ENCODE assay signal across 15 cellular contexts in the genomic region with DNA sequence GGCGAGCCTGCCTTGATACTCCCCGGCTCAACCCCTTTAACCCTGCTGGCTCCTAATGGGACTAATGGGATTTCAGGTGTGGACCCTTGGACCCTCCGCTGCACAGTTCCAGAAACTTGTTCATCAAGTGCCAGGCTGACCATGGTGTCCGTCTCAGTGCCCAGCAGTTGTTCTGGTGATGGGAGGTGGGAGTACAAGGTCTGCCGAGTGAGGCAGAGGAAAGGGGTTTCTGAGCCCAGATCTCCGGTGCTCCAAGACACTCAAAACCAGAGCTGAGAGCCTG.
"Had no signal": no experiment of that assay in that cellular context is flagged by ENCODE, and none has a peak within 500 bp of the region (broad histone marks: within the 10 kb centered on the region; RNA-seq: fewer than 3 reads in every experiment).

No MANE protein-coding gene starts in this region.

- H3K4me3 Mint-ChIP-seq: nephron progenitor cell; T-helper 1 cell treated with Interleukin-12 subunit alpha and Interleukin-12 subunit beta and Interleukin-4 antibody, amounts not matched to agents 30 μg/mL and 1 μg/mL, for 36 hours had no signal

- FAIRE-seq: keratinocyte had no signal

- H3K4me3 ChIP-seq: esophagus muscularis mucosa, hepatocyte, left lung, sigmoid colon, tibial artery had no signal

- ATAC-seq: left lung had no signal

- H3K36me3 ChIP-seq: left lung, sigmoid colon, tibial artery, WERI-Rb-1 had no signal

- H3K27me3 ChIP-seq: esophagus muscularis mucosa, hepatocyte, left lung, sigmoid colon, tibial artery had no signal

- H3K4me2 ChIP-seq: hepatocyte had no signal

- H3K27ac Mint-ChIP-seq: activated T-helper 2 cell treated with anti-CD3 and anti-CD28 coated beads, Interferon-gamma antibody, Interleukin-2, Interleukin-4, amounts not matched to agents 10 μg/mL and 5 μg/mL and 100 μg/mL, durations not matched to agents 14 hours and 24 hours and 36 hours; nephron progenitor cell; T-helper 1 cell treated with Interleukin-12 subunit alpha and Interleukin-12 subunit beta and Interleukin-4 antibody, amounts not matched to agents 30 μg/mL and 1 μg/mL, for 36 hours had no signal

- H3K9me3 Mint-ChIP-seq: activated T-helper 2 cell treated with anti-CD3 and anti-CD28 coated beads, Interferon-gamma antibody, Interleukin-2, Interleukin-4, amounts not matched to agents 10 μg/mL and 5 μg/mL and 100 μg/mL, durations not matched to agents 14 hours and 24 hours and 36 hours; nephron progenitor cell; T-helper 1 cell treated with Interleukin-12 subunit alpha and Interleukin-12 subunit beta and Interleukin-4 antibody, amounts not matched to agents 30 μg/mL and 1 μg/mL, for 36 hours had no signal

- H3K9me3 ChIP-seq: esophagus muscularis mucosa, left lung, sigmoid colon, tibial artery had no signal

- DNase-seq: activated CD4-positive, alpha-beta T cell treated with anti-CD3 and anti-CD28 coated beads, Interleukin-2, amount 50 U/mL, for 48 hours; activated naive CD4-positive, alpha-beta T cell treated with anti-CD3 and anti-CD28 coated beads, Interleukin-2, amount 50 U/mL, for 16 hours; activated T-cell treated with anti-CD3 and anti-CD28 coated beads, Interleukin-2, amount 50 U/mL, for 1 hour; left lung; mesendoderm; nephron progenitor cell; sigmoid colon; stimulated activated CD4-positive, alpha-beta T cell treated with anti-CD3 and anti-CD28 coated beads, Interleukin-1b, Interleukin-23, amount 100 ng/mL, for 48 hours; WERI-Rb-1 had no signal

- H3K27ac ChIP-seq: hepatocyte, left lung, sigmoid colon, tibial artery, WERI-Rb-1 had no signal

- H2AFZ ChIP-seq: hepatocyte had no signal
